In the genomic region with DNA sequence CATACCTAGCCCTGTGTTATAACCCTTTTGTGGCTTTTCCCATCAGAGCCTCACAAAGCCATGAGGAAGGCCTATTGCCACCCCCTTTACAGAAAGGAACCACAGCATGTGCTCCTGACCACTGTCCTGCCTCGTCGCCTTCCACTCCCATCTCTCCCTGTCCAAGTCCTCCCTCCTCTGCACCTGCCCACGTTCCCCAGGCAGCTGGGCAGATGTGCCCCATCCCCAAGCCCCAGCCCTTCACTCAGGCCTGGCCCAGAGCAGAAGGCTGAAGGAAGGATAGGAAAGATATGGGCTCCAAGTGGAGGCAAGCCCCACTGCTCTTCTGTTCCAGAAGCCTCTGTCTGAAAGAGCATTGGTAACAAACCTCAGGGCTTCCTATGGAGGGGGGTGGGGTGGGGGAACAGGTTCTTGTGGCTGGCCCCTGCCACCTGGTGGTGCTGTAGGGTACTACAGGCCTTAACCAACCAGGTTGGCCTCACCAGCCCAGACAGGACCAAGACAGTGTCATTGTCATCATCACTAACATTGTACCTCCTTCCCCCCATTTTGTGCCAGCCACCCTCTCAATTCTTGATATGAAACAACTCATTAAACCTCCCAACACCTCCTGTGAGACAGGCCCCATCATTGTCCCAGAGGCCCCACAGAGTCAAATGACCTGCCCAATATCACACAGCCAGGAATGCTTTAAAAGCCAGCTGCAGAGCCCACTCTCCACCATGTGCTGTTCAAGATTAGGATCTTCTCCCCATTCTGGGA, we compare ENCODE assay signal across 8 cellular contexts. TPM values are rescaled to one million over a fixed set of nuclear protein-coding genes. Genes with fewer than 3 reads are reported as not detected.
DNase-seq lines count a peak whose midpoint lies in the region; ATAC-seq and TF ChIP-seq lines count a peak whose summit lies in the region.

No MANE protein-coding gene starts in this region.

- in situ Hi-C loops in IMR-90 (cut with MboI; ENCODE audit: low sequenced_read_pairs): no loop called here

- no peak for TF ChIP-seq POLR2A in IMR-90 (IDR thresholded peaks at IDR 0.05; ENCODE audit: low read depth, low read length)

- intact Hi-C loops in IMR-90 (cut with micrococcal nuclease): loop anchor here (1.0 to 5.0 kb wide), 3 partner anchors 87 to 202 kb away; a partner anchor contains a TSS

- H3K23ac ChIP-seq in IMR-90 (ENCODE audit: low read depth, low read length): no peak overlapping the region
- H3K23ac ChIP-seq in trophoblast cell (ENCODE audit: low read length): no peak overlapping the region

- H3K18ac ChIP-seq in IMR-90 (ENCODE audit: low read depth, low read length) (no peak overlapping the region), trophoblast cell (ENCODE audit: low read length) (no peak overlapping the region)

- H3K14ac ChIP-seq in IMR-90 (replicated peaks; ENCODE audit: low read depth, low read length) (no peak overlapping the region), trophoblast cell (ENCODE audit: low read length) (no peak overlapping the region)

- H2AK5ac ChIP-seq in IMR-90 (ENCODE audit: low read depth, low read length) (no peak overlapping the region), trophoblast cell (ENCODE audit: low read length) (no peak overlapping the region)

- H3K4me1 Mint-ChIP-seq in activated naive CD4-positive, alpha-beta T cell treated with anti-CD3 and anti-CD28 coated beads, Interleukin-2, amount 10 ng/mL, durations not matched to agents 7 days and 5 days: peaks cover 14% of the 10 kb centered on the region
- no peaks in the 10 kb centered on the region for H3K4me1 Mint-ChIP-seq in type B pancreatic cell (ENCODE audit: unreplicated experiment)

- H3K27me3 ChIP-seq in IMR-90 (ENCODE audit: control insufficient read depth, insufficient read depth, low read length) (no peaks in the 10 kb centered on the region), trophoblast cell (ENCODE audit: insufficient read depth, low read length) (no peaks in the 10 kb centered on the region)

- peak; percentile 93 for TF ChIP-seq CTCF in IMR-90 (conservative IDR thresholded peaks at IDR 0.05; ENCODE audit: low read depth, low read length)
- TF ChIP-seq CTCF in type B pancreatic cell (conservative IDR thresholded peaks at IDR 0.05): peak; percentile 94

- H2BK5ac ChIP-seq in IMR-90 (ENCODE audit: low read depth, low read length, poor library complexity, severe bottlenecking) (no peak overlapping the region), trophoblast cell (ENCODE audit: low read depth, low read length, poor library complexity) (no peak overlapping the region)

- peaks cover 5% of the 10 kb centered on the region for H3K36me3 ChIP-seq in IMR-90 (ENCODE audit: control insufficient read depth, insufficient read depth, low read length)
- H3K36me3 ChIP-seq in trophoblast cell (ENCODE audit: control insufficient read depth in 1 of 2, insufficient read depth in 2 of 2, low read length in 2 of 2): peaks cover 48 to 50% of the 10 kb centered on the region in 2 experiments

- no peak overlapping the region for H2BK12ac ChIP-seq in trophoblast cell (ENCODE audit: low read length)

- H3K4me1 ChIP-seq in IMR-90 (ENCODE audit: control insufficient read depth, insufficient read depth, low read length) (peaks cover 5% of the 10 kb centered on the region), trophoblast cell (ENCODE audit: control insufficient read depth in 1 of 2, insufficient read depth in 2 of 2, low read length in 2 of 2) (peaks cover 0 to 2% of the 10 kb centered on the region in 2 experiments)

- H3K9me3 Mint-ChIP-seq in activated naive CD4-positive, alpha-beta T cell treated with anti-CD3 and anti-CD28 coated beads, Interleukin-2, amount 10 ng/mL, durations not matched to agents 7 days and 5 days: no peaks in the 10 kb centered on the region
- H3K9me3 Mint-ChIP-seq in type B pancreatic cell: no peaks in the 10 kb centered on the region

- no peak overlapping the region for H3K56ac ChIP-seq in IMR-90 (ENCODE audit: extremely low read depth, insufficient read depth, low read length)

- H3K27ac Mint-ChIP-seq in activated naive CD4-positive, alpha-beta T cell treated with anti-CD3 and anti-CD28 coated beads, Interleukin-2, amount 10 ng/mL, durations not matched to agents 7 days and 5 days: no peak overlapping the region
- no peak overlapping the region for H3K27ac Mint-ChIP-seq in type B pancreatic cell

- TF ChIP-seq RAD21 in IMR-90 (IDR thresholded peaks at IDR 0.05; ENCODE audit: low read length): peak; percentile 93

- no peak overlapping the region for H3K4me3 Mint-ChIP-seq in activated naive CD4-positive, alpha-beta T cell treated with anti-CD3 and anti-CD28 coated beads, Interleukin-2, amount 10 ng/mL, durations not matched to agents 7 days and 5 days
- no peak overlapping the region for H3K4me3 Mint-ChIP-seq in type B pancreatic cell

- no TSS peak for BruUV-seq in IMR-90 (replicated peaks; lab: Mats Ljungman, UMichigan)

- peaks cover 26% of the 10 kb centered on the region for H3K36me3 Mint-ChIP-seq in activated naive CD4-positive, alpha-beta T cell treated with anti-CD3 and anti-CD28 coated beads, Interleukin-2, amount 10 ng/mL, durations not matched to agents 7 days and 5 days
- H3K36me3 Mint-ChIP-seq in type B pancreatic cell: no peaks in the 10 kb centered on the region

- H2BK15ac ChIP-seq in IMR-90 (ENCODE audit: low read depth, low read length): no peak overlapping the region

- H3K9me1 ChIP-seq in IMR-90 (ENCODE audit: insufficient read depth, low read length): 0 out of 2 replicates have a peak, but pooled peaks cover 4% of the 10 kb centered on the region

- peak overlapping the region; percentile 67 for H2AK9ac ChIP-seq in IMR-90 (replicated peaks; ENCODE audit: low read depth, low read length, poor library complexity)

- no peak overlapping the region for H2BK120ac ChIP-seq in IMR-90 (ENCODE audit: low read depth, low read length)
- H2BK120ac ChIP-seq in trophoblast cell (ENCODE audit: insufficient read depth, low read length, poor library complexity): no peak overlapping the region

- H3K9me3 ChIP-seq in IMR-90 (ENCODE audit: control insufficient read depth, insufficient read depth, low read length) (no peaks in the 10 kb centered on the region), trophoblast cell (ENCODE audit: insufficient read depth, low read depth, low read length) (peaks cover 2% of the 10 kb centered on the region)

- H3K4me3 ChIP-seq in IMR-90 (ENCODE audit: insufficient read depth, low read depth, low read length) (no peak overlapping the region), trophoblast cell (ENCODE audit: low read depth, low read length) (no peak overlapping the region)

- H3K4me2 ChIP-seq in IMR-90 (ENCODE audit: low read depth, low read length) (no peak overlapping the region), trophoblast cell (ENCODE audit: low read length) (no peak overlapping the region)

- ATAC-seq in IMR-90 (ENCODE audit: low read depth): peak; percentile 99
- peak; percentile 96 for ATAC-seq in SK-N-SH treated with all-trans-retinoic acid at 6 μM for 48 hours

- DNase-seq in DMS153 (lab: John Stamatoyannopoulos, UW): peak; percentile 11
- no peak for DNase-seq in DMS153 treated with DMSO at 0.1 percent for 48 hours (lab: John Stamatoyannopoulos, UW; ENCODE audit: unreplicated experiment)
- peak; percentile 77 for DNase-seq in IMR-90
- DNase-seq in activated naive CD4-positive, alpha-beta T cell treated with anti-CD3 and anti-CD28 coated beads, Interleukin-2, amount 10 ng/mL, durations not matched to agents 7 days and 5 days: peak; percentile 93
- DNase-seq in globus pallidus (ENCODE audit: low spot score): peak; percentile 82
- DNase-seq in trophoblast cell: peak; percentile 61 to 81
- no peak for DNase-seq in type B pancreatic cell (ENCODE audit: extremely low spot score, unreplicated experiment)

- POLR2A ChIA-PET in IMR-90 (lab: Charles Lee; ENCODE audit: unreplicated experiment): no interaction called here

- CTCF ChIA-PET in IMR-90 (lab: Yijun Ruan, JAX): interaction anchor here (1.3 to 1.7 kb wide), 3 partner anchors 140 to 143 kb away, joined by 5 to 13 read pairs (median 6); no protein-coding TSS in a partner anchor
- CTCF ChIA-PET in activated naive CD4-positive, alpha-beta T cell treated with anti-CD3 and anti-CD28 coated beads, Interleukin-2, amount 10 ng/mL, durations not matched to agents 7 days and 5 days (lab: Charles Lee): interaction anchor here (0.9 to 8.0 kb wide), 10 partner anchors 9 to 201 kb away, joined by 4 to 111 read pairs (median 8); a partner anchor contains a TSS

- no peaks in the 10 kb centered on the region for H4K20me1 ChIP-seq in IMR-90 (ENCODE audit: insufficient read depth, low read length)

- dilution Hi-C loops in IMR-90 (cut with HindIII; ENCODE audit: low sequenced_read_pairs, unreplicated experiment): no loop called here

- H2AFZ ChIP-seq in IMR-90 (replicated peaks; ENCODE audit: low read length, poor library complexity) (peak overlapping the region; percentile 70), trophoblast cell (ENCODE audit: insufficient read depth, low read length, poor library complexity) (no peak overlapping the region)

- H3K4ac ChIP-seq in IMR-90 (ENCODE audit: low read depth, low read length) (no peak overlapping the region), trophoblast cell (ENCODE audit: low read depth, low read length) (no peak overlapping the region)

- H3K79me1 ChIP-seq in IMR-90 (ENCODE audit: low read depth in 1 of 2, low read length in 2 of 2) (peaks cover 7 to 36% of the 10 kb centered on the region in 2 experiments), trophoblast cell (ENCODE audit: low read length) (no peaks in the 10 kb centered on the region)

- no peak overlapping the region for H4K12ac ChIP-seq in trophoblast cell (ENCODE audit: low read depth, low read length)

- no CpG with 5 or more reads among the region's 3 CpGs for WGBS in IMR-90 (ENCODE audit: extremely low coverage in 2 of 2, insufficient read length in 1 of 2), 2 experiments
- no CpG with 5 or more reads among the region's 3 CpGs for WGBS in trophoblast cell (ENCODE audit: extremely low coverage, insufficient coverage, insufficient read length)

- H4K91ac ChIP-seq in IMR-90 (ENCODE audit: insufficient read depth, low read depth, low read length): no peak overlapping the region
- no peak overlapping the region for H4K91ac ChIP-seq in trophoblast cell (ENCODE audit: low read depth, low read length)

- H3K9ac ChIP-seq in IMR-90 (ENCODE audit: low read depth, low read length): no peak overlapping the region
- no peak overlapping the region for H3K9ac ChIP-seq in trophoblast cell (ENCODE audit: low read length)

- H3K79me2 ChIP-seq in trophoblast cell (ENCODE audit: control insufficient read depth, insufficient read depth, low read length, poor library complexity): no peaks in the 10 kb centered on the region

- H2BK20ac ChIP-seq in IMR-90 (ENCODE audit: low read depth, low read length): no peak overlapping the region

- H4K5ac ChIP-seq in IMR-90 (ENCODE audit: low read depth, low read length): no peak overlapping the region

- H3K27ac ChIP-seq in IMR-90 (ENCODE audit: insufficient read depth, low read length) (no peak overlapping the region), trophoblast cell (ENCODE audit: low read depth, low read length) (no peak overlapping the region)

- H4K8ac ChIP-seq in IMR-90 (ENCODE audit: low read depth in 2 of 2, low read length in 2 of 2) (no peak overlapping the region), trophoblast cell (ENCODE audit: low read depth, low read length) (no peak overlapping the region)

- no peaks in the 10 kb centered on the region for H3K27me3 Mint-ChIP-seq in activated naive CD4-positive, alpha-beta T cell treated with anti-CD3 and anti-CD28 coated beads, Interleukin-2, amount 10 ng/mL, durations not matched to agents 7 days and 5 days
- no peaks in the 10 kb centered on the region for H3K27me3 Mint-ChIP-seq in type B pancreatic cell

RNA-seq across cellular contexts. Expression of a gene that starts 10.0 kb away (rescaled TPM):
- total RNA-seq in IMR-90 (2012; rRNA removed) (8.3 and 10.6 TPM in 2 replicates), type B pancreatic cell (ENCODE audit: low replicate concordance) (10.5 and 19.1 TPM in 2 replicates)
- 11.5 TPM in 2 replicates for polyA plus RNA-seq in IMR-90 (2012; rRNA removed)
- 9.0 and 9.3 TPM in 2 replicates for polyA plus RNA-seq in IMR-90 (2012; cell fraction: cytosol; rRNA removed)
- polyA plus RNA-seq in IMR-90 (2012; cell fraction: nucleus; rRNA removed; ENCODE audit: low replicate concordance): 5.2 and 10.5 TPM in 2 replicates
- 10.5 and 10.7 TPM in 2 replicates for polyA plus RNA-seq in trophoblast cell (2013)

RNA-seq across cellular contexts. Expression of a gene that starts 53.7 kb away (rescaled TPM):
- total RNA-seq in IMR-90 (2012; rRNA removed) (29.7 and 32.8 TPM in 2 replicates), type B pancreatic cell (ENCODE audit: low replicate concordance) (57.1 and 60.8 TPM in 2 replicates)
- 47.2 and 47.8 TPM in 2 replicates for polyA plus RNA-seq in IMR-90 (2012; rRNA removed)
- 34.1 and 38.0 TPM in 2 replicates for polyA plus RNA-seq in IMR-90 (2012; cell fraction: cytosol; rRNA removed)
- 38.1 and 45.9 TPM in 2 replicates for polyA plus RNA-seq in IMR-90 (2012; cell fraction: nucleus; rRNA removed; ENCODE audit: low replicate concordance)
- polyA plus RNA-seq in trophoblast cell (2013): 117 and 125 TPM in 2 replicates

Comparison
In these comparisons a context has a peak if more than half of its experiments do, and no peak if none do; other contexts are left out.
1. DNase-seq: peak in DMS153 (single experiment), IMR-90 (single experiment), activated naive CD4-positive, alpha-beta T cell treated with anti-CD3 and anti-CD28 coated beads, Interleukin-2, amount 10 ng/mL, durations not matched to agents 7 days and 5 days (single experiment), globus pallidus (single experiment) and trophoblast cell (2 of 2); none in DMS153 treated with DMSO at 0.1 percent for 48 hours (single experiment) and type B pancreatic cell (single experiment).